Comparison of ENCODE assay signal across 36 cellular contexts in genomic region chr7:104839842-104840241, GRCh38.
DNase-seq lines count a peak whose midpoint lies in the region; ATAC-seq, FAIRE-seq and TF ChIP-seq lines count a peak whose summit lies in the region.
"Had no signal": no experiment of that assay in that cellular context is flagged by ENCODE, and none has a peak within 500 bp of the region (broad histone marks: within the 10 kb centered on the region; RNA-seq: fewer than 3 reads in every experiment).

No MANE protein-coding gene starts in this region.

- no peak overlapping the region for H2AFZ ChIP-seq in K562 (ENCODE audit: low read depth, low read length)

- H3K36me3 ChIP-seq in K562 (ENCODE audit: control insufficient read depth, insufficient read depth, low read length): no peaks in the 10 kb centered on the region
- H3K36me3 ChIP-seq: BE2C; BLaER1; BLaER1 treated with 17β-estradiol and CSF1 and Interleukin-3, amounts not matched to agents 10 nM and 100 nM had no signal

- no TSS peak for BruUV-seq in K562 (replicated peaks; lab: Mats Ljungman, UMichigan)

- H3K27ac ChIP-seq in K562 (ENCODE audit: extremely low read depth, low read depth, low read length): no peak overlapping the region
- H3K27ac ChIP-seq: 22Rv1, A549, BLaER1, C4-2B had no signal

- H3K4me3 ChIP-seq in K562: no peak overlapping the region
- H3K4me3 ChIP-seq: A549; BLaER1; BLaER1 treated with 17β-estradiol and CSF1 and Interleukin-3, amounts not matched to agents 10 nM and 100 nM had no signal

- H3K4me1 ChIP-seq in K562 (replicated peaks in 1 of 2; ENCODE audit: control insufficient read depth in 2 of 2, insufficient read depth in 2 of 2, low read length in 2 of 2): peaks cover 0 to 12% of the 10 kb centered on the region in 2 experiments; a peak in 3 of 5 replicates
- H3K4me1 ChIP-seq: A549, BE2C, Caco-2 had no signal

- no peak for TF ChIP-seq RAD21 in K562 (CRISPR knock-in tag; conservative IDR thresholded peaks at IDR 0.05 in 1 of 2, IDR thresholded peaks at IDR 0.05 in 1 of 2)

- POLR2A ChIA-PET in WTC11 (lab: Charles Lee): no interaction called here
- POLR2A ChIA-PET in K562 (lab: Yijun Ruan, JAX): interaction anchor here (1.0 kb wide), 1 partner anchor 17 kb away, joined by 3 read pairs; no protein-coding TSS in a partner anchor

- H3K36me3 Mint-ChIP-seq in WTC11: no peaks in the 10 kb centered on the region
- H3K36me3 Mint-ChIP-seq: CD14-positive monocyte; CD4-positive, alpha-beta memory T cell; CD4-positive, CD25-positive, alpha-beta regulatory T cell; CD8-positive, alpha-beta memory T cell; CD8-positive, alpha-beta T cell had no signal

- H3K79me2 ChIP-seq in K562 (ENCODE audit: control insufficient read depth, insufficient read depth, low read length): no peaks in the 10 kb centered on the region

- H3K4me3 Mint-ChIP-seq in WTC11: no peak overlapping the region
- H3K4me3 Mint-ChIP-seq: B cell; CD14-positive monocyte; CD4-positive, alpha-beta memory T cell; CD4-positive, alpha-beta T cell; CD4-positive, CD25-positive, alpha-beta regulatory T cell; CD8-positive, alpha-beta memory T cell; CD8-positive, alpha-beta T cell had no signal

- no peak for DNase-seq in WTC11 (ENCODE audit: low spot score)
- DNase-seq in K562 (ENCODE audit: extremely low read depth in 1 of 4, low spot score in 3 of 4): no peak
- DNase-seq in frontal cortex (ENCODE audit: low spot score in 2 of 2): no peak
- DNase-seq in NCI-H2107 treated with DMSO at 0.1 percent for 48 hours (lab: John Stamatoyannopoulos, UW; ENCODE audit: unreplicated experiment): no peak
- DNase-seq: 8988T; ACHN; AML-193; BE2C; C1 segment of cervical spinal cord; Caco-2; Calu3; CD4-positive, alpha-beta memory T cell; CD4-positive, alpha-beta T cell; CD4-positive, CD25-positive, alpha-beta regulatory T cell; CD8-positive, alpha-beta memory T cell; CD8-positive, alpha-beta T cell; COR-L47; DMS 273 treated with DMSO at 0.1 percent for 48 hours; DMS153; DMS53; DMS79; DMS79 treated with DMSO at 0.1 percent for 48 hours; DND-41; EL had no signal

- H3K4me1 Mint-ChIP-seq in WTC11: peaks cover 11% of the 10 kb centered on the region
- H3K4me1 Mint-ChIP-seq: CD14-positive monocyte; CD4-positive, alpha-beta memory T cell; CD4-positive, CD25-positive, alpha-beta regulatory T cell; CD8-positive, alpha-beta memory T cell had no signal

- ATAC-seq in WTC11 (no peak), K562 (no peak), GM19328 (IDR thresholded peaks at IDR 0.05; ENCODE audit: unreplicated experiment) (no peak), GM18498 (IDR thresholded peaks at IDR 0.05; ENCODE audit: unreplicated experiment) (no peak), HG03354 (IDR thresholded peaks at IDR 0.05; ENCODE audit: poor library complexity, severe bottlenecking, unreplicated experiment) (no peak)
- ATAC-seq: A549; CD8-positive, alpha-beta T cell had no signal

- intact Hi-C loops in K562 (cut with micrococcal nuclease): loop anchor here (10.0 kb wide), 2 partner anchors 565 to 1315 kb away; no protein-coding TSS in a partner anchor

- H4K20me1 ChIP-seq in K562 (replicated peaks; ENCODE audit: control insufficient read depth, insufficient read depth, low read length): no peaks in the 10 kb centered on the region
- H4K20me1 ChIP-seq: BLaER1; BLaER1 treated with 17β-estradiol and CSF1 and Interleukin-3, amounts not matched to agents 10 nM and 100 nM had no signal

- no peaks in the 10 kb centered on the region for H3K9me3 Mint-ChIP-seq in WTC11
- H3K9me3 Mint-ChIP-seq: CD14-positive monocyte; CD4-positive, alpha-beta memory T cell; CD4-positive, alpha-beta T cell; CD8-positive, alpha-beta memory T cell; CD8-positive, alpha-beta T cell had no signal

- H3K9ac ChIP-seq in K562 (ENCODE audit: insufficient read depth in 1 of 2, low read depth in 2 of 2, low read length in 2 of 2): no peak overlapping the region
- H3K9ac ChIP-seq: BLaER1; BLaER1 treated with 17β-estradiol and CSF1 and Interleukin-3, amounts not matched to agents 10 nM and 100 nM had no signal

- H3K9me3 ChIP-seq in K562 (replicated peaks; ENCODE audit: control insufficient read depth, insufficient read depth, low read depth, low read length): no peaks in the 10 kb centered on the region
- H3K9me3 ChIP-seq: A549; BE2C; BLaER1; BLaER1 treated with 17β-estradiol and CSF1 and Interleukin-3, amounts not matched to agents 10 nM and 100 nM; Caco-2 had no signal

- peak; percentile 84 for FAIRE-seq in A204.1 (lab: Jason Lieb, UNC)
- no peak for FAIRE-seq in K562 (lab: Jason Lieb, UNC)
- peak; percentile 26 for FAIRE-seq in frontal cortex (lab: Jason Lieb, UNC)
- FAIRE-seq: A549, D721Med had no signal

- CTCF ChIA-PET in WTC11 (lab: Charles Lee): interaction anchor here (1.0 kb wide), 1 partner anchor 44 kb away, joined by 6 read pairs; no protein-coding TSS in a partner anchor
- CTCF ChIA-PET in K562 (lab: Yijun Ruan, JAX; ENCODE audit: low intra/inter-chr PET ratio): interaction anchor here (0.7 kb wide), 1 partner anchor 1392 kb away, joined by 7 read pairs; no protein-coding TSS in a partner anchor

- no peak for TF ChIP-seq CTCF in WTC11 (IDR thresholded peaks at IDR 0.05)
- TF ChIP-seq CTCF in K562 (IDR thresholded peaks at IDR 0.05 in 2 of 3, conservative IDR thresholded peaks at IDR 0.05 in 1 of 3; ENCODE audit: insufficient read depth in 2 of 3, low read depth in 1 of 3, low read length in 3 of 3): no peak

- no peaks in the 10 kb centered on the region for H3K9me1 ChIP-seq in K562 (ENCODE audit: control insufficient read depth, insufficient read depth, low read length)

- no peak for TF ChIP-seq POLR2A in K562 (conservative IDR thresholded peaks at IDR 0.05)

- no peak for TF ChIP-seq EP300 in K562 (IDR thresholded peaks at IDR 0.05; ENCODE audit: low read length)

- H3K4me2 ChIP-seq in K562 (ENCODE audit: insufficient read depth, low read length): no peak overlapping the region
- H3K4me2 ChIP-seq: A549, BLaER1 had no signal

- H3K27me3 ChIP-seq in K562 (ENCODE audit: control insufficient read depth in 2 of 2, insufficient read depth in 2 of 2, low read length in 2 of 2): peaks cover 4 to 9% of the 10 kb centered on the region in 2 experiments; a peak in 4 of 5 replicates
- H3K27me3 ChIP-seq: BLaER1; BLaER1 treated with 17β-estradiol and CSF1 and Interleukin-3, amounts not matched to agents 10 nM and 100 nM had no signal

- H3K27me3 Mint-ChIP-seq in WTC11 (ENCODE audit: low read depth): no peaks in the 10 kb centered on the region
- H3K27me3 Mint-ChIP-seq: CD4-positive, CD25-positive, alpha-beta regulatory T cell had no signal

- no peak overlapping the region for H3K27ac Mint-ChIP-seq in WTC11
- H3K27ac Mint-ChIP-seq: B cell; CD14-positive monocyte; CD4-positive, alpha-beta T cell; CD4-positive, CD25-positive, alpha-beta regulatory T cell; CD8-positive, alpha-beta memory T cell; CD8-positive, alpha-beta T cell had no signal

- in situ Hi-C loops in K562 (cut with MboI): no loop called here

TF ChIP-seq in WTC11, 78 proteins besides CTCF, POLR2A, EP300 and RAD21:
- no peak for TF ChIP-seq ZSCAN18 (CRISPR knock-in tag; IDR thresholded peaks at IDR 0.05)
- TF ChIP-seq HMGA2 (CRISPR knock-in tag; IDR thresholded peaks at IDR 0.05): peak; percentile 94

TF ChIP-seq in K562, 482 proteins besides CTCF, POLR2A, EP300 and RAD21 (continues in another document):
- 0 out of 2 replicates have a peak, but pooled peaks have one; percentile 55 for TF ChIP-seq CUX1 (CRISPR knock-in tag; IDR thresholded peaks at IDR 0.05)
